8 cellular contexts compared by ENCODE assay signal in the genomic region with DNA sequence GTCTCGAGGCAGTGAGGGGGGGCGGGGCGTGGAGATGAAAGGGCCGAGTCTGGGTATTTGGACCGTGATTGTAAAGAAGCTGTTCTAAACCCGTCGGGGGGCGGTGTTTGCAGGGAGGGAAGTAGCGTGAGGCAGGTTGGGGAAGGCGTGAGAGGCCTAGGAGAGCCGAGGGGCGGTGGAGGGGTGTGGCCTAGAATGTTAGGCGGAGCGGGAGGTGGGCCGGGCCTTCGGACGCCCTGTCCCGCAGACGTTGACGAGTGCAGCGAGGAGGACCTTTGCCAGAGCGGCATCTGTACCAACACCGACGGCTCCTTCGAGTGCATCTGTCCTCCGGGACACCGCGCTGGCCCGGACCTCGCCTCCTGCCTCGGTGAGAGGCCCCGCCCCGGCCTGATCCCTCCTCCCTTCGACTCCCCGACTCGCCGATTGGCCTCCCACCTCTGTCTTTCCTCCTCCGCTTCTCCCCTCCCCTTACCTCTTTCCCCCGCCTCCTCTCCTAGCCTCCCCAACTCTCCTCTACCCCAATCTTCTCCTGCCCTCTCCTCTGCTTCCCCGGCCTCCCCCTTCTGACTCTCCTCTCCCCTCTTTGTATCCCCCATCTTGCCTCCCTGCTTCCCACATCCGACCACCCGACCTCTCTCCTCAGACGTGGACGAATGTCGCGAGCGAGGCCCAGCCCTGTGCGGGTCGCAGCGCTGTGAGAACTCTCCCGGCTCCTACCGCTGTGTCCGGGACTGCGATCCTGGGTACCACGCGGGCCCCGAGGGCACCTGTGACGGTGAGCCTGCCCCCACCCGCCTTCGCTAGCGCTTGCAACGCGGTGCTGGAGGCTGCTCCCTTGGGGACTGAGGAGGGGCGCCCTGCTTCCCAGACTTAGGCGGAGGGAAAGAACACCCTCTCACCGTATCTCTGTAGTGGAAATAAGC. TPM values are rescaled to one million over a fixed set of nuclear protein-coding genes. Genes with fewer than 3 reads are reported as not detected.
DNase-seq lines count a peak whose midpoint lies in the region; ATAC-seq lines count a peak whose summit lies in the region.

No MANE protein-coding gene starts in this region.

- H3K27me3 ChIP-seq in effector memory CD4-positive, alpha-beta T cell (replicated peaks; ENCODE audit: control insufficient read depth, insufficient read depth, low read length, poor library complexity, severe bottlenecking) = no peaks in the 10 kb centered on the region

- DNase-seq in ELF-1 (ENCODE audit: low read depth, low spot score) (peak; percentile 93), NCI-H345 treated with DMSO at 0.1 percent for 48 hours (lab: John Stamatoyannopoulos, UW; ENCODE audit: unreplicated experiment) (peak; percentile 99), midbrain (lab: John Stamatoyannopoulos, UW) (peak; percentile 14), NCI-H524 (lab: John Stamatoyannopoulos, UW) (no peak)
- DNase-seq in activated CD4-positive, alpha-beta memory T cell treated with anti-CD3 and anti-CD28 coated beads for 36 hours = peak; percentile 93
- peak; percentile 63 to 76 (median 76) for DNase-seq in effector memory CD4-positive, alpha-beta T cell
- DNase-seq in stimulated activated CD8-positive, alpha-beta memory T cell treated with anti-CD3 and anti-CD28 coated beads, Interleukin-7, amount 100 ng/mL, for 1 hour (ENCODE audit: low read depth in 2 of 2) = peak; percentile 57 to 64

- POLR2A ChIA-PET in activated CD4-positive, alpha-beta memory T cell treated with anti-CD3 and anti-CD28 coated beads for 36 hours (lab: Charles Lee) = interaction anchor here (0.9 to 4.0 kb wide), 3 partner anchors 10 to 164 kb away, joined by 3 to 27 read pairs (median 4); a partner anchor contains a TSS

- H3K27ac Mint-ChIP-seq in activated CD4-positive, alpha-beta memory T cell treated with anti-CD3 and anti-CD28 coated beads for 36 hours = peak overlapping the region; percentile 97

- H3K4me1 Mint-ChIP-seq in activated CD4-positive, alpha-beta memory T cell treated with anti-CD3 and anti-CD28 coated beads for 36 hours (ENCODE audit: low read depth) = peaks cover 52% of the 10 kb centered on the region

- peaks cover 48% of the 10 kb centered on the region for H3K4me1 ChIP-seq in effector memory CD4-positive, alpha-beta T cell (ENCODE audit: control insufficient read depth, insufficient read depth, low read length, poor library complexity, severe bottlenecking)

- peaks cover 12% of the 10 kb centered on the region for H3K36me3 Mint-ChIP-seq in activated CD4-positive, alpha-beta memory T cell treated with anti-CD3 and anti-CD28 coated beads for 36 hours

- H3K9me3 ChIP-seq in effector memory CD4-positive, alpha-beta T cell (ENCODE audit: control insufficient read depth, low read length) = no peaks in the 10 kb centered on the region

- peak overlapping the region; percentile 72 for H3K4me3 ChIP-seq in effector memory CD4-positive, alpha-beta T cell (ENCODE audit: insufficient read depth, low read depth, low read length, poor library complexity, severe bottlenecking)

- H3K4me3 Mint-ChIP-seq in activated CD4-positive, alpha-beta memory T cell treated with anti-CD3 and anti-CD28 coated beads for 36 hours = peak overlapping the region; percentile 89

- peak overlapping the region; percentile 67 for H3K27ac ChIP-seq in effector memory CD4-positive, alpha-beta T cell (ENCODE audit: insufficient read depth, low read length, poor library complexity, severe bottlenecking)

- peak; percentile 43 for ATAC-seq in HG02763 (IDR thresholded peaks at IDR 0.05; ENCODE audit: unreplicated experiment)

- no peaks in the 10 kb centered on the region for H3K36me3 ChIP-seq in effector memory CD4-positive, alpha-beta T cell (ENCODE audit: control insufficient read depth, insufficient read depth, low read length)

- intact Hi-C loops in activated CD4-positive, alpha-beta memory T cell treated with anti-CD3 and anti-CD28 coated beads for 36 hours (cut with micrococcal nuclease) = loop anchor here (2.0 to 10.0 kb wide), 6 partner anchors 15 to 931 kb away; a partner anchor contains a TSS

- no peaks in the 10 kb centered on the region for H3K9me3 Mint-ChIP-seq in activated CD4-positive, alpha-beta memory T cell treated with anti-CD3 and anti-CD28 coated beads for 36 hours

- CTCF ChIA-PET in activated CD4-positive, alpha-beta memory T cell treated with anti-CD3 and anti-CD28 coated beads for 36 hours (lab: Charles Lee) = interaction anchor here (0.7 to 4.4 kb wide), 5 partner anchors 8 to 103 kb away, joined by 3 to 41 read pairs (median 8); a partner anchor contains a TSS

- no peaks in the 10 kb centered on the region for H3K27me3 Mint-ChIP-seq in activated CD4-positive, alpha-beta memory T cell treated with anti-CD3 and anti-CD28 coated beads for 36 hours

RNA-seq across cellular contexts. Expression of a gene that starts 12.8 kb away (rescaled TPM):
- 100 to 1,000 TPM; 178 to 182 TPM for total RNA-seq in activated CD4-positive, alpha-beta memory T cell treated with anti-CD3 and anti-CD28 coated beads for 36 hours

RNA-seq across cellular contexts. Expression of a gene that starts 37.3 kb away (rescaled TPM):
- 100 to 1,000 TPM; 112 to 126 TPM for total RNA-seq in activated CD4-positive, alpha-beta memory T cell treated with anti-CD3 and anti-CD28 coated beads for 36 hours

Comparison
In these comparisons a context has a peak if more than half of its experiments do, and no peak if none do; other contexts are left out.
1. DNase-seq: peak in ELF-1 (single experiment), NCI-H345 treated with DMSO at 0.1 percent for 48 hours (single experiment), activated CD4-positive, alpha-beta memory T cell treated with anti-CD3 and anti-CD28 coated beads for 36 hours (single experiment), effector memory CD4-positive, alpha-beta T cell (3 of 3), midbrain (single experiment) and stimulated activated CD8-positive, alpha-beta memory T cell treated with anti-CD3 and anti-CD28 coated beads, Interleukin-7, amount 100 ng/mL, for 1 hour (2 of 2); none in NCI-H524 (0 of 2).